ENCODE assay signal across 8 cellular contexts in the genomic region with DNA sequence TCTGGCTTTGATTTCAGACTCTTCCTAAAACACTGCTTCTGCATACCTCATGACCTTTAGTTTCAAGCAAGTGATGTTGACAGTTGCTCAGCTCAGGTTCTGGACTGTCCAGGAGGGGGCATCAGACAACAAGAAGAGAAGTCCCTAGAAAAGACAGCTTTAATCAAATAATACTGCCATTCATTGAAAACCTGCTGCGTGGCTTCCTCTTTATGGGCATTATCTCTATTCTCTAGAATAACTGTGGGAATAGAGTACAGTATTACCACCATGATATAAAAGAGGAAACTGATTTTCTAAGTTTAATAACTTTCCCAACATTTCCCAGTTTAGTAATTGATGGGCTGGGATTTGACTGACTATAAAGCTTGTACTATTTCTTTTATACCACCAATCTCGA.
DNase-seq lines count a peak whose midpoint lies in the region; TF ChIP-seq lines count a peak whose summit lies in the region.

No MANE protein-coding gene starts in this region.

- H3K27ac ChIP-seq in neutrophil: peak overlapping the region; percentile 67
- H3K27ac ChIP-seq in vagina: no peak overlapping the region

- H3K9me3 ChIP-seq in neutrophil: no peaks in the 10 kb centered on the region
- no peaks in the 10 kb centered on the region for H3K9me3 ChIP-seq in vagina

- no peaks in the 10 kb centered on the region for H3K27me3 ChIP-seq in neutrophil
- H3K27me3 ChIP-seq in vagina: no peaks in the 10 kb centered on the region

- H3K36me3 ChIP-seq in neutrophil (no peaks in the 10 kb centered on the region), vagina (no peaks in the 10 kb centered on the region)

- peak; percentile 60 for TF ChIP-seq CTCF in GM20000 (IDR thresholded peaks at IDR 0.05; ENCODE audit: extremely low read depth, missing control alignments)
- peak; percentile 89 for TF ChIP-seq CTCF in fibroblast of mammary gland (conservative IDR thresholded peaks at IDR 0.05; ENCODE audit: control insufficient read depth, insufficient read depth, low read depth, low read length)
- no peak for TF ChIP-seq CTCF in neutrophil (IDR thresholded peaks at IDR 0.05)
- TF ChIP-seq CTCF in vagina (IDR thresholded peaks at IDR 0.05): peak; percentile 44 to 57 (median 53)

- peak; percentile 82 for DNase-seq in COLO829 (ENCODE audit: low spot score)
- DNase-seq in GM20000 (ENCODE audit: low spot score): peak; percentile 55
- peak; percentile 77 for DNase-seq in HT-29 (ENCODE audit: low spot score)
- DNase-seq in NOMO-1 treated with dmso at 0.1 percent for 144 hours (lab: John Stamatoyannopoulos, UW; ENCODE audit: unreplicated experiment): peak; percentile 75
- DNase-seq in activated T-cell treated with anti-CD3 and anti-CD28 coated beads for 24 hours (ENCODE audit: low read depth): peak; percentile 30
- peak; percentile 81 for DNase-seq in fibroblast of mammary gland (ENCODE audit: low read depth)
- DNase-seq in vagina (ENCODE audit: extremely low spot score in 2 of 2): no peak

- H3K4me1 ChIP-seq in neutrophil (ENCODE audit: control insufficient read depth in 1 of 2, insufficient read depth in 1 of 2, low read depth in 1 of 2, low read length in 1 of 2) (peaks cover 11 to 17% of the 10 kb centered on the region in 2 experiments), vagina (no peaks in the 10 kb centered on the region)

- TF ChIP-seq POLR2A in vagina (IDR thresholded peaks at IDR 0.05): no peak

- intact Hi-C loops in vagina (cut with DNase I): no loop called here

- H3K4me3 ChIP-seq in fibroblast of mammary gland (ENCODE audit: control insufficient read depth, low read depth, low read length): no peak overlapping the region
- H3K4me3 ChIP-seq in neutrophil (ENCODE audit: low read depth in 1 of 2, low read length in 1 of 2): no peak overlapping the region
- H3K4me3 ChIP-seq in vagina: no peak overlapping the region

Comparison
In these comparisons a context has a peak if more than half of its experiments do, and no peak if none do; other contexts are left out.
1. DNase-seq: peak in COLO829 (single experiment), GM20000 (single experiment), HT-29 (single experiment), NOMO-1 treated with dmso at 0.1 percent for 144 hours (single experiment), activated T-cell treated with anti-CD3 and anti-CD28 coated beads for 24 hours (single experiment) and fibroblast of mammary gland (single experiment); none in vagina (0 of 2).